In genomic region chr3:101828289-101828688, GRCh38 we compare ENCODE assay signal across 8 cellular contexts. TPM values are rescaled to one million over a fixed set of nuclear protein-coding genes. Genes with fewer than 3 reads are reported as not detected.
A peak's percentile ranks its signal among the peaks of the same experiment; 100 is the strongest.
DNase-seq lines count a peak whose midpoint lies in the region; ATAC-seq and TF ChIP-seq lines count a peak whose summit lies in the region.

No MANE protein-coding gene starts in this region.

- no peak for TF ChIP-seq POLR2A in gastrocnemius medialis (IDR thresholded peaks at IDR 0.05)

- no peak overlapping the region for H2BK12ac ChIP-seq in trophoblast cell (ENCODE audit: low read length)

- H2AFZ ChIP-seq in fibroblast of lung (ENCODE audit: low read length) (peak overlapping the region; percentile 29), trophoblast cell (ENCODE audit: insufficient read depth, low read length, poor library complexity) (no peak overlapping the region)

- H3K23ac ChIP-seq in trophoblast cell (ENCODE audit: low read length) = no peak overlapping the region

- no peak overlapping the region for H3K4ac ChIP-seq in trophoblast cell (ENCODE audit: low read depth, low read length)

- no peak overlapping the region for H4K8ac ChIP-seq in trophoblast cell (ENCODE audit: low read depth, low read length)

- TF ChIP-seq CTCF in GM12875 (IDR thresholded peaks at IDR 0.05; ENCODE audit: borderline replicate concordance, insufficient read depth, low read depth, low read length) (no peak), RWPE2 (IDR thresholded peaks at IDR 0.05; ENCODE audit: poor library complexity, severe bottlenecking) (no peak), fibroblast of lung (conservative IDR thresholded peaks at IDR 0.05 in 1 of 2, IDR thresholded peaks at IDR 0.05 in 1 of 2; ENCODE audit: low read depth in 1 of 2, low read length in 2 of 2) (no peak), gastrocnemius medialis (IDR thresholded peaks at IDR 0.05 in 4 of 5, conservative IDR thresholded peaks at IDR 0.05 in 1 of 5) (no peak)

- H3K4me3 ChIP-seq in GM12875 (ENCODE audit: low read depth, low read length) (peak overlapping the region; percentile 61), RWPE2 (ENCODE audit: severe bottlenecking) (peak overlapping the region; percentile 39), fibroblast of lung (replicated peaks in 1 of 4; ENCODE audit: control extremely low read depth in 1 of 4, insufficient read depth in 1 of 4, low read depth in 3 of 4, low read length in 4 of 4) (peak overlapping the region; percentile 56 to 72 (median 62)), gastrocnemius medialis (peak overlapping the region; percentile 51 to 77 (median 70)), trophoblast cell (ENCODE audit: low read depth, low read length) (no peak overlapping the region)

- H3K18ac ChIP-seq in trophoblast cell (ENCODE audit: low read length) = no peak overlapping the region

- in situ Hi-C loops in gastrocnemius medialis (cut with MboI; ENCODE audit: low sequenced_read_pairs in 4 of 4) = loop anchor here in 1 of 4 donors (10.0 kb wide), 1 partner anchor 397 kb away; no protein-coding TSS in a partner anchor

- H3K36me3 ChIP-seq in RWPE2 (ENCODE audit: low read depth) (no peaks in the 10 kb centered on the region), fibroblast of lung (ENCODE audit: control insufficient read depth, insufficient read depth, low read length) (no peaks in the 10 kb centered on the region), gastrocnemius medialis (no peaks in the 10 kb centered on the region), trophoblast cell (ENCODE audit: control insufficient read depth in 1 of 2, insufficient read depth in 2 of 2, low read length in 2 of 2) (no peaks in the 10 kb centered on the region)

- H4K91ac ChIP-seq in trophoblast cell (ENCODE audit: low read depth, low read length) = no peak overlapping the region

- no CpG with 5 or more reads among the region's 3 CpGs for WGBS in trophoblast cell (ENCODE audit: extremely low coverage, insufficient coverage, insufficient read length)

- H3K14ac ChIP-seq in trophoblast cell (ENCODE audit: low read length) = no peak overlapping the region

- DNase-seq in RWPE2 (ENCODE audit: low spot score) (no peak), fibroblast of lung (ENCODE audit: low read depth in 2 of 2) (no peak), gastrocnemius medialis (no peak), trophoblast cell (no peak), dedifferentiated amniotic fluid mesenchymal stem cell (ENCODE audit: extremely low spot score) (no peak)
- no peak for DNase-seq in stimulated activated CD4-positive, alpha-beta T cell treated with anti-CD3 and anti-CD28 coated beads, Interleukin-12 subunit alpha, Interleukin-12 subunit beta, amount 100 ng/mL, for 4 hours

- peaks cover 2% of the 10 kb centered on the region for H3K79me1 ChIP-seq in trophoblast cell (ENCODE audit: low read length)

- no peak overlapping the region for H3K9ac ChIP-seq in fibroblast of lung (ENCODE audit: insufficient read depth, low read length)
- H3K9ac ChIP-seq in trophoblast cell (ENCODE audit: low read length) = no peak overlapping the region

- intact Hi-C loops in gastrocnemius medialis (cut with DNase I; ENCODE audit: low total_unique reads) = no loop called here

- H3K27ac ChIP-seq in RWPE2 (ENCODE audit: poor library complexity, severe bottlenecking) (no peak overlapping the region), fibroblast of lung (ENCODE audit: insufficient read depth, low read length) (peak overlapping the region; percentile 75), gastrocnemius medialis (peak overlapping the region; percentile 80 to 85 (median 83)), trophoblast cell (ENCODE audit: low read depth, low read length) (no peak overlapping the region)

- H2BK5ac ChIP-seq in trophoblast cell (ENCODE audit: low read depth, low read length, poor library complexity) = no peak overlapping the region

- H2BK120ac ChIP-seq in trophoblast cell (ENCODE audit: insufficient read depth, low read length, poor library complexity) = no peak overlapping the region

- no peaks in the 10 kb centered on the region for H3K79me2 ChIP-seq in fibroblast of lung (ENCODE audit: control insufficient read depth, insufficient read depth, low read length)
- no peaks in the 10 kb centered on the region for H3K79me2 ChIP-seq in trophoblast cell (ENCODE audit: control insufficient read depth, insufficient read depth, low read length, poor library complexity)

- no peaks in the 10 kb centered on the region for H3K27me3 ChIP-seq in RWPE2 (ENCODE audit: insufficient read depth, poor library complexity, severe bottlenecking)
- no peaks in the 10 kb centered on the region for H3K27me3 ChIP-seq in fibroblast of lung (ENCODE audit: control insufficient read depth, insufficient read depth, low read length)
- H3K27me3 ChIP-seq in gastrocnemius medialis = no peaks in the 10 kb centered on the region
- no peaks in the 10 kb centered on the region for H3K27me3 ChIP-seq in trophoblast cell (ENCODE audit: insufficient read depth, low read length)

- H3K4me2 ChIP-seq in fibroblast of lung (ENCODE audit: extremely low read depth, insufficient read depth, low read length) (peak overlapping the region; percentile 97), trophoblast cell (ENCODE audit: low read length) (no peak overlapping the region)

- ATAC-seq in RWPE2 (ENCODE audit: low read depth) (no peak), gastrocnemius medialis (no peak)
- no peak for ATAC-seq in activated CD4-positive, CD25-positive, alpha-beta regulatory T cell treated with anti-CD3 and anti-CD28 coated beads, Interleukin-2, amount 50 U/mL, for 24 hours

- no peaks in the 10 kb centered on the region for H4K20me1 ChIP-seq in fibroblast of lung (ENCODE audit: control insufficient read depth, extremely low read depth, insufficient read depth, low read length)

- H2AK5ac ChIP-seq in trophoblast cell (ENCODE audit: low read length) = no peak overlapping the region

- H3K4me1 ChIP-seq in RWPE2 (ENCODE audit: insufficient read depth, poor library complexity, severe bottlenecking) (peaks cover 12% of the 10 kb centered on the region), fibroblast of lung (ENCODE audit: control insufficient read depth, extremely low read depth, insufficient read depth, low read length) (peaks cover 4% of the 10 kb centered on the region), gastrocnemius medialis (peaks cover 28 to 44% of the 10 kb centered on the region in 2 donors), trophoblast cell (ENCODE audit: control insufficient read depth in 1 of 2, insufficient read depth in 2 of 2, low read length in 2 of 2) (peaks cover 0 to 3% of the 10 kb centered on the region in 2 experiments)

- no peaks in the 10 kb centered on the region for H3K9me3 ChIP-seq in RWPE2 (ENCODE audit: severe bottlenecking)
- no peaks in the 10 kb centered on the region for H3K9me3 ChIP-seq in fibroblast of lung (ENCODE audit: control insufficient read depth, insufficient read depth, low read depth, low read length)
- no peaks in the 10 kb centered on the region for H3K9me3 ChIP-seq in gastrocnemius medialis
- H3K9me3 ChIP-seq in trophoblast cell (ENCODE audit: insufficient read depth, low read depth, low read length) = no peaks in the 10 kb centered on the region

- H4K12ac ChIP-seq in trophoblast cell (ENCODE audit: low read depth, low read length) = no peak overlapping the region

RNA-seq across cellular contexts. Expression of gene NFKBIZ, which starts 21.0 kb away (rescaled TPM):
- total RNA-seq in fibroblast of lung (15.4 and 38.8 TPM in 2 replicates), gastrocnemius medialis (10 to 100 TPM in 3 of 4 donors, 1 to 10 TPM in 1; 9.2 to 25.9 (median 20.6) TPM)
- polyA plus RNA-seq in fibroblast of lung = 14.7 and 21.3 TPM in 2 replicates
- 6.1 and 9.5 TPM in 2 replicates for polyA plus RNA-seq in fibroblast of lung (2012)
- polyA minus RNA-seq in fibroblast of lung (ENCODE audit: low replicate concordance) = 8.8 and 25.1 TPM in 2 replicates
- 5.7 and 6.0 TPM in 2 replicates for polyA plus RNA-seq in trophoblast cell (2013)

RNA-seq across cellular contexts. Expression of gene NXPE3, which starts 49.3 kb away (rescaled TPM):
- 16.4 and 26.9 TPM in 2 replicates for total RNA-seq in fibroblast of lung
- polyA plus RNA-seq in fibroblast of lung = 27.9 and 32.5 TPM in 2 replicates
- polyA plus RNA-seq in fibroblast of lung (2012) = 14.1 and 19.8 TPM in 2 replicates
- 30.7 and 33.7 TPM in 2 replicates for polyA minus RNA-seq in fibroblast of lung (ENCODE audit: low replicate concordance)
- total RNA-seq in gastrocnemius medialis = 10 to 100 TPM; 31.5 to 52.0 (median 44.5) TPM
- 4.8 and 5.1 TPM in 2 replicates for polyA plus RNA-seq in trophoblast cell (2013)

Comparison
In these comparisons a context has a peak if more than half of its experiments do, and no peak if none do; other contexts are left out.
1. H3K27ac ChIP-seq: peak in fibroblast of lung (single experiment) and gastrocnemius medialis (4 of 4); none in RWPE2 (single experiment) and trophoblast cell (single experiment).